In the genomic region with DNA sequence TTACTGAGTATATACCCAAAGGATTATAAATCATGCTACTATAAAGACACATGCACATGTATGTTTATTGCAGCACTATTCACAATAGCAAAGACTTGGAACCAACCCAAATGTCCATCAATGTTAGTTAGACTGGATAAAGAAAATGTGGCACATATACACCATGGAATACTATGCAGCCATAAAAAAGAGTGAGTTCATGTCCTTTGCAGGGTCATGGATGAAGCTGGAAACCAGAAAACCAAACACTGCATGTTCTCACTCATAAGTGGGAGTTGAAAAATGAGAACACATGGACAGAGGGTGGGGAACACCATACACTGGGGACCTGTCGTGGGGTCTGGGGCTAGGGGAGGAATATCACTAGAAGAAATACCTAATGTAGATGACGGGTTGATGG, we compare ENCODE assay signal across 6 cellular contexts. TPM values are rescaled to one million over a fixed set of nuclear protein-coding genes. Genes with fewer than 3 reads are reported as not detected.
DNase-seq lines count a peak whose midpoint lies in the region; ATAC-seq, FAIRE-seq and TF ChIP-seq lines count a peak whose summit lies in the region.
"Not testable (repeated sequence)": the region's sequence is repeated elsewhere in the genome, so short reads cannot be mapped to it uniquely, and the experiment has no call there.
"Had no signal": no experiment of that assay in that cellular context is flagged by ENCODE, and none has a peak within 500 bp of the region (broad histone marks: within the 10 kb centered on the region; RNA-seq: fewer than 3 reads in every experiment).

No MANE protein-coding gene starts in this region.

- in situ Hi-C loops in K562 (cut with MboI) = not testable (repeated sequence)

- not testable (repeated sequence) for H4K20me1 ChIP-seq in K562 (replicated peaks; ENCODE audit: control insufficient read depth, insufficient read depth, low read length)

- TF ChIP-seq POLR2A in K562 (conservative IDR thresholded peaks at IDR 0.05) = not testable (repeated sequence)

- not testable (repeated sequence) for TF ChIP-seq CTCF in HEK293 (tag by site-specific recombination; IDR thresholded peaks at IDR 0.05); K562 (IDR thresholded peaks at IDR 0.05 in 2 of 3, conservative IDR thresholded peaks at IDR 0.05 in 1 of 3; ENCODE audit: insufficient read depth in 2 of 3, low read depth in 1 of 3, low read length in 3 of 3)

- ATAC-seq in K562 = not testable (repeated sequence)

- not testable (repeated sequence) for H3K9me3 ChIP-seq in HEK293 (ENCODE audit: control insufficient read depth, insufficient read depth, low read depth, low read length); K562 (replicated peaks; ENCODE audit: control insufficient read depth, insufficient read depth, low read depth, low read length)

- not testable (repeated sequence) for TF ChIP-seq EP300 in K562 (IDR thresholded peaks at IDR 0.05; ENCODE audit: low read length)

- H3K27me3 ChIP-seq in K562 (ENCODE audit: control insufficient read depth in 2 of 2, insufficient read depth in 2 of 2, low read length in 2 of 2) = not testable (repeated sequence)

- 100% methylated on average over 1 of the region's 2 CpGs for WGBS in K562 (ENCODE audit: insufficient coverage, low coverage, missing lambda C conversion rate)

- not testable (repeated sequence) for H3K9ac ChIP-seq in K562 (ENCODE audit: insufficient read depth in 1 of 2, low read depth in 2 of 2, low read length in 2 of 2)

- H2AFZ ChIP-seq in K562 (ENCODE audit: low read depth, low read length) = not testable (repeated sequence)

- not testable (repeated sequence) for H3K4me3 ChIP-seq in HEK293 (ENCODE audit: low read depth, low read length); K562

- H3K79me2 ChIP-seq in K562 (ENCODE audit: control insufficient read depth, insufficient read depth, low read length) = not testable (repeated sequence)

- not testable (repeated sequence) for FAIRE-seq in K562 (lab: Jason Lieb, UNC)

- POLR2A ChIA-PET in HEK293 (lab: Yijun Ruan, JAX); K562 (lab: Yijun Ruan, JAX): not testable (repeated sequence)

- H3K9me1 ChIP-seq in K562 (ENCODE audit: control insufficient read depth, insufficient read depth, low read length) = not testable (repeated sequence)

- BruUV-seq in K562 (replicated peaks; lab: Mats Ljungman, UMichigan) = not testable (repeated sequence)

- intact Hi-C loops in K562 (cut with micrococcal nuclease) = not testable (repeated sequence)

- H3K36me3 ChIP-seq in HEK293 (ENCODE audit: control insufficient read depth in 2 of 2, insufficient read depth in 1 of 2, low read length in 2 of 2) (peaks cover 14 to 41% of the 10 kb centered on the region in 2 experiments; a peak in 2 of 3 replicates), K562 (ENCODE audit: control insufficient read depth, insufficient read depth, low read length) (peaks cover 33% of the 10 kb centered on the region)

- not testable (repeated sequence) for H3K27ac ChIP-seq in HEK293 (ENCODE audit: extremely low read depth, low read depth, low read length); K562 (ENCODE audit: extremely low read depth, low read depth, low read length)

- not testable (repeated sequence) for H3K4me2 ChIP-seq in K562 (ENCODE audit: insufficient read depth, low read length)

- not testable (repeated sequence) for H3K4me1 ChIP-seq in HEK293 (ENCODE audit: control insufficient read depth, insufficient read depth, low read length); K562 (replicated peaks in 1 of 2; ENCODE audit: control insufficient read depth in 2 of 2, insufficient read depth in 2 of 2, low read length in 2 of 2)

- CTCF ChIA-PET in HEK293 (lab: Yijun Ruan, JAX); K562 (lab: Yijun Ruan, JAX; ENCODE audit: low intra/inter-chr PET ratio): not testable (repeated sequence)

- TF ChIP-seq RAD21 in K562 (CRISPR knock-in tag; conservative IDR thresholded peaks at IDR 0.05 in 1 of 2, IDR thresholded peaks at IDR 0.05 in 1 of 2) = not testable (repeated sequence)

- not testable (repeated sequence) for DNase-seq in K562 (ENCODE audit: extremely low read depth in 1 of 4, low spot score in 3 of 4)

TF ChIP-seq in HEK293, 187 proteins besides CTCF, POLR2A, EP300 and RAD21:
- peak; percentile 80 for TF ChIP-seq ZNF146 (tag by site-specific recombination; IDR thresholded peaks at IDR 0.05)

TF ChIP-seq in K562, 482 proteins besides CTCF, POLR2A, EP300 and RAD21:
- TF ChIP-seq ZNF146 (CRISPR knock-in tag; IDR thresholded peaks at IDR 0.05; ENCODE audit: unreplicated experiment) = peak; percentile 52

RNA-seq across cellular contexts. Expression of a gene that starts 27.5 kb away (rescaled TPM):
- total RNA-seq in K562 (2011; cell fraction: chromatin; rRNA removed; ENCODE audit: low replicate concordance) = 0.93 and 5.3 TPM in 2 replicates
- 0.50 and 0.79 TPM in 2 replicates for total RNA-seq in K562 (2011; cell fraction: nucleolus; rRNA removed)
- 0.76 and 1.2 TPM in 2 replicates for total RNA-seq in K562 (2011; cell fraction: nucleoplasm; rRNA removed)
- total RNA-seq in K562 (2014; rRNA removed) (1.1 and 1.3 TPM in 2 replicates), K562 (2014; rRNA removed; fragmentation: Illumina TruSeq; extraction: Trizol) (1.2 and 1.5 TPM in 2 replicates), K562 (2015; rRNA removed; fragmentation: Illumina TruSeq; extraction: Trizol) (1.2 and 1.4 TPM in 2 replicates), K562 (2021) (0.69 and 1.1 TPM in 2 replicates)
- polyA plus RNA-seq in K562 (2011; rRNA removed) (3.1 TPM in 2 replicates), K562 (2014; fragmentation: Illumina TruSeq; extraction: Trizol) (1.8 TPM in 2 replicates), K562 (2014; fragmentation: Nextera tagmentation; extraction: Ambion mirVana) (1 to 10 TPM in 1 of 2 experiments, under 1 TPM in 1; 1.00 to 1.1 TPM), K562 (2014; rRNA removed) (2.3 and 2.5 TPM in 2 replicates)
- 0.10 and 0.59 TPM in 2 replicates for polyA plus RNA-seq in K562 (2011; cell fraction: cytosol; rRNA removed)
- polyA plus RNA-seq in K562 (2011; cell fraction: nucleus; rRNA removed) = 5.3 and 8.0 TPM in 2 replicates
- 0.70 and 1.7 TPM in 2 replicates for polyA plus RNA-seq in K562 (2012)
- polyA minus RNA-seq in K562 (2011; rRNA and poly(A)+ RNA removed) = 1.2 and 2.2 TPM in 2 replicates
- polyA minus RNA-seq in K562 (2011; cell fraction: cytosol; rRNA and poly(A)+ RNA removed) = not detected in 2 replicates
- 0.40 and 1.1 TPM in 2 replicates for polyA minus RNA-seq in K562 (2011; cell fraction: nucleus; rRNA and poly(A)+ RNA removed)
- total RNA-seq: A172, Caco-2 had no signal
- polyA plus RNA-seq: CD4-positive, CD25-positive, alpha-beta regulatory T cell; CD8-positive, alpha-beta memory T cell had no signal

RNA-seq across cellular contexts. Expression of a gene that starts 44.0 kb away (rescaled TPM):
- 11.9 and 33.4 TPM in 2 replicates for total RNA-seq in K562 (2011; cell fraction: chromatin; rRNA removed; ENCODE audit: low replicate concordance)
- 5.0 and 6.2 TPM in 2 replicates for total RNA-seq in K562 (2011; cell fraction: nucleolus; rRNA removed)
- total RNA-seq in K562 (2011; cell fraction: nucleoplasm; rRNA removed) = 10.9 and 12.6 TPM in 2 replicates
- total RNA-seq in K562 (2014; rRNA removed) (3.1 and 3.6 TPM in 2 replicates), K562 (2014; rRNA removed; fragmentation: Illumina TruSeq; extraction: Trizol) (13.5 and 17.5 TPM in 2 replicates), K562 (2015; rRNA removed; fragmentation: Illumina TruSeq; extraction: Trizol) (7.0 and 7.3 TPM in 2 replicates), K562 (2021) (9.1 and 9.5 TPM in 2 replicates)
- polyA plus RNA-seq in K562 (2011; rRNA removed) (10.9 and 12.1 TPM in 2 replicates), K562 (2014; fragmentation: Illumina TruSeq; extraction: Trizol) (6.1 and 7.7 TPM in 2 replicates), K562 (2014; fragmentation: Nextera tagmentation; extraction: Ambion mirVana) (1 to 10 TPM; 2.7 to 3.3 TPM), K562 (2014; rRNA removed) (4.1 and 5.0 TPM in 2 replicates)
- polyA plus RNA-seq in K562 (2011; cell fraction: cytosol; rRNA removed) = 1.5 and 3.3 TPM in 2 replicates
- 4.2 and 5.2 TPM in 2 replicates for polyA plus RNA-seq in K562 (2011; cell fraction: nucleus; rRNA removed)
- polyA plus RNA-seq in K562 (2012) = 4.4 and 8.1 TPM in 2 replicates
- 21.3 and 21.7 TPM in 2 replicates for polyA minus RNA-seq in K562 (2011; rRNA and poly(A)+ RNA removed)
- 2.6 and 4.8 TPM in 2 replicates for polyA minus RNA-seq in K562 (2011; cell fraction: cytosol; rRNA and poly(A)+ RNA removed)
- polyA minus RNA-seq in K562 (2011; cell fraction: nucleus; rRNA and poly(A)+ RNA removed) = 7.1 and 16.7 TPM in 2 replicates
